ENCODE assay signal across 15 cellular contexts in the genomic region with DNA sequence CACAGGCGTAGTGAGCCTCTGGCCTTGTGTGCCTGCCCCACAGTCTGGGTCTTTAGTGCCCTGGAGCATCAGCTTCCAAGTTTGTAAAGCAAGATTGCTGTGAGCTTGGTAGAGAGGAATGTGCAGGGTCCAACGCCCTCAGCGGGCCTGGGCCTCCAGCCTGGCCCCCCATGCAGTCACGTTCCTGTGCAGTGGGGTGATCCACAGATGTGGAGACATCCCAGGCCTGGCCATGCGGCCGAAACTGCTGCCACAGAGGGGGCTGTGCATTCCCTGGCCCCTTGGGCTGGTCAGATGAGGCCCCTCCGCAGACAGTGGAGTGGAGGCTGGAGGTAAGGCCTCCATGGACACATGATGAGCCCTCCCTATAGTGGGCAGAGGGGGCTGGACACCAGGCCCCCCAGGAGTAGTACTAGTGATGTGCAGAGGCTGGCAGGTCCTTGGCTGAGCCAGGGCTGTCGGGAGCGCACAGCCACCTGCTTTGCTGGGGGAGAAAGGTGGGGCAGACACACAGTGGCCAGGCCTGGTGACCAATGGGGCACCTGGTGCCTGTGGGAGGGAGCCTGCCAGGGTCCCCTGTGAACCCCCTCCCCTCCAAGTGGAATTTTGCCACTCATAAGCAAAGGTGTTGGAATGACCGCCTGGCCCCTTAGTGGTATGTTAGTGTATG.
"Had no signal": no experiment of that assay in that cellular context is flagged by ENCODE, and none has a peak within 500 bp of the region (broad histone marks: within the 10 kb centered on the region; RNA-seq: fewer than 3 reads in every experiment).

No MANE protein-coding gene starts in this region.

- H3K4me3 ChIP-seq: esophagus muscularis mucosa, gastrocnemius medialis, heart right ventricle, mucosa of descending colon had no signal

- H3K27ac ChIP-seq: epithelial cell of prostate, esophagus muscularis mucosa, gastrocnemius medialis, heart right ventricle, neutrophil had no signal

- H3K4me3 Mint-ChIP-seq: nephron had no signal

- H3K9me3 ChIP-seq: esophagus muscularis mucosa, gastrocnemius medialis, heart right ventricle, mucosa of descending colon, neutrophil had no signal

- H3K4me1 ChIP-seq: gastrocnemius medialis had no signal

- H3K27me3 ChIP-seq: gastrocnemius medialis, heart right ventricle, neutrophil had no signal

- DNase-seq: effector memory CD4-positive, alpha-beta T cell; gastrocnemius medialis; heart right ventricle; hypothalamus; kidney glomerular epithelial cell; mammary epithelial cell; mucosa of descending colon; small intestine; stimulated activated CD4-positive, alpha-beta T cell treated with anti-CD3 and anti-CD28 coated beads, Interleukin-12 subunit alpha, Interleukin-12 subunit beta, amount 100 ng/mL, for 4 hours; stimulated activated naive CD4-positive, alpha-beta T cell treated with Interleukin-2 at 50 U/mL for 16 hours; trophoblast cell had no signal

- ATAC-seq: gastrocnemius medialis, mucosa of descending colon had no signal

- H3K36me3 ChIP-seq: esophagus muscularis mucosa, gastrocnemius medialis, heart right ventricle, neutrophil had no signal
